10 cellular contexts compared by ENCODE assay signal in genomic region chr20:64053841-64054661, GRCh38. TPM values are rescaled to one million over a fixed set of nuclear protein-coding genes. Genes with fewer than 3 reads are reported as not detected.
DNase-seq lines count a peak whose midpoint lies in the region; ATAC-seq, FAIRE-seq and TF ChIP-seq lines count a peak whose summit lies in the region.
"Had no signal": no experiment of that assay in that cellular context is flagged by ENCODE, and none has a peak within 500 bp of the region (broad histone marks: within the 10 kb centered on the region; RNA-seq: fewer than 3 reads in every experiment).

No MANE protein-coding gene starts in this region.

- H3K4me2 ChIP-seq in SU-DHL-6 (ENCODE audit: low read depth, low read length, poor library complexity, severe bottlenecking): no peak overlapping the region
- peak overlapping the region; percentile 33 for H3K4me2 ChIP-seq in hepatocyte

- H3K27ac Mint-ChIP-seq in T-helper 1 cell treated with Interleukin-12 subunit alpha and Interleukin-12 subunit beta and Interleukin-4 antibody, amounts not matched to agents 30 μg/mL and 1 μg/mL, for 36 hours: peak overlapping the region; percentile 23
- H3K27ac Mint-ChIP-seq: activated naive CD8-positive, alpha-beta T cell; CD4-positive, alpha-beta T cell had no signal

- H3K27me3 ChIP-seq in SU-DHL-6 (ENCODE audit: low read length) (no peaks in the 10 kb centered on the region), hepatocyte (peaks cover 17% of the 10 kb centered on the region)

- H2AFZ ChIP-seq in SU-DHL-6 (ENCODE audit: low read depth, low read length, severe bottlenecking): no peak overlapping the region
- H2AFZ ChIP-seq in hepatocyte: no peak overlapping the region

- no peaks in the 10 kb centered on the region for H3K79me2 ChIP-seq in SU-DHL-6 (ENCODE audit: insufficient read depth, low read length)
- H3K79me2 ChIP-seq in hepatocyte: no peaks in the 10 kb centered on the region

- H3F3A ChIP-seq in SU-DHL-6 (ENCODE audit: insufficient read depth): no peaks in the 10 kb centered on the region

- no peak overlapping the region for H3K9ac ChIP-seq in SU-DHL-6 (ENCODE audit: low read length)

- H3K9me3 ChIP-seq in SU-DHL-6 (ENCODE audit: insufficient read depth, low read length): no peaks in the 10 kb centered on the region
- no peaks in the 10 kb centered on the region for H3K9me3 ChIP-seq in hepatocyte (ENCODE audit: low read depth)

- DNase-seq in T-helper 1 cell: no peak
- peak; percentile 65 for DNase-seq in hepatocyte (ENCODE audit: low spot score)
- DNase-seq in urothelium cell line (ENCODE audit: low spot score): peak; percentile 68
- DNase-seq in occipital lobe (lab: John Stamatoyannopoulos, UW): no peak
- DNase-seq: CD4-positive, alpha-beta T cell had no signal

- no peaks in the 10 kb centered on the region for H4K20me1 ChIP-seq in SU-DHL-6 (ENCODE audit: low read depth, low read length)
- H4K20me1 ChIP-seq in hepatocyte (ENCODE audit: insufficient read depth, poor library complexity, severe bottlenecking): no peaks in the 10 kb centered on the region

- H3K9me2 ChIP-seq in SU-DHL-6 (replicated peaks; ENCODE audit: insufficient read depth, low read length) (no peaks in the 10 kb centered on the region), hepatocyte (replicated peaks; ENCODE audit: insufficient read depth) (no peaks in the 10 kb centered on the region)

- H3K27ac ChIP-seq in SU-DHL-6 (ENCODE audit: low read depth, low read length) (no peak overlapping the region), hepatocyte (no peak overlapping the region)

- H3K36me3 Mint-ChIP-seq in T-helper 1 cell treated with Interleukin-12 subunit alpha and Interleukin-12 subunit beta and Interleukin-4 antibody, amounts not matched to agents 30 μg/mL and 1 μg/mL, for 36 hours (ENCODE audit: low read depth): no peaks in the 10 kb centered on the region
- H3K36me3 Mint-ChIP-seq: activated naive CD8-positive, alpha-beta T cell had no signal

- peaks cover 18% of the 10 kb centered on the region for H3K27me3 Mint-ChIP-seq in T-helper 1 cell treated with Interleukin-12 subunit alpha and Interleukin-12 subunit beta and Interleukin-4 antibody, amounts not matched to agents 30 μg/mL and 1 μg/mL, for 36 hours (ENCODE audit: low read depth)

- TF ChIP-seq CTCF in SU-DHL-6 (IDR thresholded peaks at IDR 0.05; ENCODE audit: insufficient read depth, low read length, poor library complexity, severe bottlenecking) (peak; percentile 12), hepatocyte (IDR thresholded peaks at IDR 0.05; ENCODE audit: poor library complexity) (peak; percentile 36)

- no peaks in the 10 kb centered on the region for H3K9me3 Mint-ChIP-seq in T-helper 1 cell treated with Interleukin-12 subunit alpha and Interleukin-12 subunit beta and Interleukin-4 antibody, amounts not matched to agents 30 μg/mL and 1 μg/mL, for 36 hours
- H3K9me3 Mint-ChIP-seq: CD4-positive, alpha-beta T cell had no signal

- ATAC-seq in HG03097 (IDR thresholded peaks at IDR 0.05; ENCODE audit: low FRiP score, unreplicated experiment) (no peak), GM19351 (IDR thresholded peaks at IDR 0.05; ENCODE audit: unreplicated experiment) (no peak)

- H3K36me3 ChIP-seq in SU-DHL-6 (ENCODE audit: low read length): no peaks in the 10 kb centered on the region
- H3K36me3 ChIP-seq in hepatocyte (replicated peaks; ENCODE audit: insufficient read depth, low read depth): no peaks in the 10 kb centered on the region

- peaks cover 28% of the 10 kb centered on the region for H3K4me1 ChIP-seq in hepatocyte (ENCODE audit: insufficient read depth)

- peaks cover 18% of the 10 kb centered on the region for H3K4me1 Mint-ChIP-seq in T-helper 1 cell treated with Interleukin-12 subunit alpha and Interleukin-12 subunit beta and Interleukin-4 antibody, amounts not matched to agents 30 μg/mL and 1 μg/mL, for 36 hours (ENCODE audit: low read depth)

- no peak overlapping the region for H3K4me3 ChIP-seq in SU-DHL-6 (ENCODE audit: insufficient read depth, low read length, poor library complexity, severe bottlenecking)
- no peak overlapping the region for H3K4me3 ChIP-seq in hepatocyte

- 52% methylated on average over 16 of the region's 17 CpGs for WGBS in hepatocyte (ENCODE audit: low lambda C conversion rate, missing lambda C conversion rate)

- no peak for FAIRE-seq in urothelium cell line (lab: Jason Lieb, UNC)

- H3K4me3 Mint-ChIP-seq in T-helper 1 cell treated with Interleukin-12 subunit alpha and Interleukin-12 subunit beta and Interleukin-4 antibody, amounts not matched to agents 30 μg/mL and 1 μg/mL, for 36 hours: no peak overlapping the region
- H3K4me3 Mint-ChIP-seq: activated naive CD8-positive, alpha-beta T cell had no signal

RNA-seq across cellular contexts. Expression of gene SOX18, which starts 4.6 kb away (rescaled TPM):
- total RNA-seq in hepatocyte: not detected in 2 replicates
- 1.9 and 2.0 TPM in 2 replicates for polyA plus RNA-seq in hepatocyte
- total RNA-seq in occipital lobe: 0.31 TPM
- total RNA-seq: CD4-positive, alpha-beta T cell had no signal

RNA-seq across cellular contexts. Expression of gene TCEA2, which starts 8.9 kb away (rescaled TPM):
- total RNA-seq in hepatocyte (23.8 and 26.0 TPM in 2 replicates), occipital lobe (36.0 TPM)
- polyA plus RNA-seq in hepatocyte: 74.2 and 80.0 TPM in 2 replicates

RNA-seq across cellular contexts. Expression of gene C20orf204, which starts 18.1 kb away (rescaled TPM):
- 0.57 and 0.72 TPM in 2 replicates for total RNA-seq in hepatocyte
- 0.85 and 1.7 TPM in 2 replicates for polyA plus RNA-seq in hepatocyte
- 1.2 TPM for total RNA-seq in occipital lobe

RNA-seq across cellular contexts. Expression of gene RGS19, which starts 25.3 kb away (rescaled TPM):
- 8.1 and 8.8 TPM in 2 replicates for total RNA-seq in hepatocyte
- 10.9 and 13.5 TPM in 2 replicates for polyA plus RNA-seq in hepatocyte
- 10.1 TPM for total RNA-seq in occipital lobe

RNA-seq across cellular contexts. Expression of gene OPRL1, which starts 25.8 kb away (rescaled TPM):
- total RNA-seq in hepatocyte: 1.1 and 1.5 TPM in 2 replicates
- 0.50 and 0.90 TPM in 2 replicates for polyA plus RNA-seq in hepatocyte
- 14.3 TPM for total RNA-seq in occipital lobe

Comparison
In these comparisons a context has a peak if more than half of its experiments do, and no peak if none do; other contexts are left out.
1. DNase-seq: peak in hepatocyte (single experiment) and urothelium cell line (single experiment); none in T-helper 1 cell (0 of 5) and occipital lobe (single experiment).